In genomic region chr3:17195192-17195611, GRCh38 we compare ENCODE assay signal across 9 cellular contexts.
A peak's percentile ranks its signal among the peaks of the same experiment; 100 is the strongest.
DNase-seq lines count a peak whose midpoint lies in the region; ATAC-seq, FAIRE-seq and TF ChIP-seq lines count a peak whose summit lies in the region.
"Had no signal": no experiment of that assay in that cellular context is flagged by ENCODE, and none has a peak within 500 bp of the region (broad histone marks: within the 10 kb centered on the region; RNA-seq: fewer than 3 reads in every experiment).

No MANE protein-coding gene starts in this region.

- H3K27me3 ChIP-seq in pancreas (no peaks in the 10 kb centered on the region), uterus (no peaks in the 10 kb centered on the region)

- intact Hi-C loops in pancreas (cut with DNase I) (no loop called here), uterus (cut with DNase I; ENCODE audit: low total_unique reads) (no loop called here)

- TF ChIP-seq CTCF in astrocyte of the cerebellum (IDR thresholded peaks at IDR 0.05; ENCODE audit: low read depth, low read length, missing control alignments) (no peak), pancreas (IDR thresholded peaks at IDR 0.05) (no peak), uterus (IDR thresholded peaks at IDR 0.05) (no peak)

- in situ Hi-C loops in astrocyte of the cerebellum (cut with HindIII; ENCODE audit: low sequenced_read_pairs): no loop called here

- peak; percentile 3 for DNase-seq in NCI-H748 (lab: John Stamatoyannopoulos, UW; ENCODE audit: unreplicated experiment)
- DNase-seq in NCI-H748 treated with DMSO at 0.1 percent for 48 hours (lab: John Stamatoyannopoulos, UW): no peak
- DNase-seq in astrocyte of the cerebellum (ENCODE audit: low read depth): peak; percentile 49
- DNase-seq in pancreas: peak; percentile 18 to 63 (median 50)
- DNase-seq in uterus: no peak
- DNase-seq in activated CD4-positive, alpha-beta T cell treated with anti-CD3 and anti-CD28 coated beads, Interleukin-2, amount 50 U/mL, for 4 hours: no peak

- peak overlapping the region in 1 of 4 donors; percentile 5 for H3K27ac ChIP-seq in pancreas
- no peak overlapping the region for H3K27ac ChIP-seq in uterus
- H3K27ac ChIP-seq: C4-2B had no signal

- peak; percentile 89 for ATAC-seq in GM21526 (IDR thresholded peaks at IDR 0.05; ENCODE audit: low FRiP score, unreplicated experiment)
- ATAC-seq in HG03575 (IDR thresholded peaks at IDR 0.05; ENCODE audit: extremely low read depth, insufficient number of reproducible peaks, low FRiP score, unreplicated experiment): peak; percentile 84
- peak; percentile 83 to 94 (median 88) for ATAC-seq in pancreas

- no peak for FAIRE-seq in pancreas (lab: Jason Lieb, UNC)

- WGBS in pancreas, 2 donors: 9 to 13% methylated on average over 3 of the region's 3 CpGs

- H3K36me3 ChIP-seq in pancreas (no peaks in the 10 kb centered on the region), uterus (no peaks in the 10 kb centered on the region)

- TF ChIP-seq POLR2A in uterus (IDR thresholded peaks at IDR 0.05): no peak

- H3K4me1 ChIP-seq in pancreas (peaks cover 6 to 14% (median 11%) of the 10 kb centered on the region in 3 donors), uterus (no peaks in the 10 kb centered on the region)

- H3K9me3 ChIP-seq in pancreas (no peaks in the 10 kb centered on the region), uterus (no peaks in the 10 kb centered on the region)

- H3K4me3 ChIP-seq in astrocyte of the cerebellum (ENCODE audit: low read depth, low read length) (no peak overlapping the region), pancreas (no peak overlapping the region), uterus (no peak overlapping the region)

Comparison
In these comparisons a context has a peak if more than half of its experiments do, and no peak if none do; other contexts are left out.
1. DNase-seq: peak in NCI-H748 (single experiment), astrocyte of the cerebellum (single experiment) and pancreas (6 of 6); none in NCI-H748 treated with DMSO at 0.1 percent for 48 hours (single experiment), uterus (0 of 2) and activated CD4-positive, alpha-beta T cell treated with anti-CD3 and anti-CD28 coated beads, Interleukin-2, amount 50 U/mL, for 4 hours (0 of 2).
2. Peak in every context shown above with its lines, with median percentiles within 50 percentile points of each other: ATAC-seq.